In genomic region chr15:35289029-35289617, GRCh38 we compare ENCODE assay signal across 9 cellular contexts.
A peak's percentile ranks its signal among the peaks of the same experiment; 100 is the strongest.
DNase-seq lines count a peak whose midpoint lies in the region; ATAC-seq and TF ChIP-seq lines count a peak whose summit lies in the region.
"Had no signal": no experiment of that assay in that cellular context is flagged by ENCODE, and none has a peak within 500 bp of the region (broad histone marks: within the 10 kb centered on the region; RNA-seq: fewer than 3 reads in every experiment).

No MANE protein-coding gene starts in this region.

- H3K27ac ChIP-seq in CD8-positive, alpha-beta T cell (ENCODE audit: low read depth, low read length): no peak overlapping the region
- no peak overlapping the region for H3K27ac ChIP-seq in colonic mucosa

- no peaks in the 10 kb centered on the region for H3K27me3 Mint-ChIP-seq in CD8-positive, alpha-beta T cell (ENCODE audit: low read depth)
- no peaks in the 10 kb centered on the region for H3K27me3 Mint-ChIP-seq in activated naive CD8-positive, alpha-beta T cell treated with anti-CD3 and anti-CD28 coated beads for 36 hours
- H3K27me3 Mint-ChIP-seq in activated T-helper 1 cell treated with anti-CD3 and anti-CD28 coated beads, Interleukin-12 subunit alpha, Interleukin-12 subunit beta, Interleukin-2, Interleukin-4 antibody, amounts not matched to agents 30 ng/mL and 10 ng/mL and 1 ng/mL, durations not matched to agents 14 hours and 24 hours and 36 hours (ENCODE audit: insufficient read depth): peaks cover 2% of the 10 kb centered on the region
- H3K27me3 Mint-ChIP-seq: IgD-negative memory B cell had no signal

- H3K4me3 ChIP-seq in CD8-positive, alpha-beta T cell (ENCODE audit: low read depth, low read length): no peak overlapping the region
- no peak overlapping the region for H3K4me3 ChIP-seq in colonic mucosa

- ATAC-seq in CD8-positive, alpha-beta T cell: no peak
- ATAC-seq in GM21529 (IDR thresholded peaks at IDR 0.05; ENCODE audit: unreplicated experiment): peak; percentile 76

- TF ChIP-seq CTCF in CD8-positive, alpha-beta T cell (IDR thresholded peaks at IDR 0.05): peak; percentile 21
- TF ChIP-seq CTCF in colonic mucosa (IDR thresholded peaks at IDR 0.05): peak; percentile 56

- no peaks in the 10 kb centered on the region for H3K9me3 Mint-ChIP-seq in CD8-positive, alpha-beta T cell
- H3K9me3 Mint-ChIP-seq in activated naive CD8-positive, alpha-beta T cell treated with anti-CD3 and anti-CD28 coated beads for 36 hours: no peaks in the 10 kb centered on the region
- H3K9me3 Mint-ChIP-seq in activated T-helper 1 cell treated with anti-CD3 and anti-CD28 coated beads, Interleukin-12 subunit alpha, Interleukin-12 subunit beta, Interleukin-2, Interleukin-4 antibody, amounts not matched to agents 30 ng/mL and 10 ng/mL and 1 ng/mL, durations not matched to agents 14 hours and 24 hours and 36 hours: no peaks in the 10 kb centered on the region
- H3K9me3 Mint-ChIP-seq: IgD-negative memory B cell had no signal

- H3K9me3 ChIP-seq in CD8-positive, alpha-beta T cell (ENCODE audit: low read length): no peaks in the 10 kb centered on the region
- no peaks in the 10 kb centered on the region for H3K9me3 ChIP-seq in colonic mucosa

- DNase-seq in CD8-positive, alpha-beta T cell: no peak
- DNase-seq in NCI-H446 (lab: John Stamatoyannopoulos, UW) (peak; percentile 2 to 62), colonic mucosa (no peak), medulla oblongata (ENCODE audit: extremely low spot score) (peak; percentile 48), DMS79 (lab: John Stamatoyannopoulos, UW) (no peak)
- DNase-seq in activated naive CD8-positive, alpha-beta T cell treated with anti-CD3 and anti-CD28 coated beads for 36 hours: no peak
- DNase-seq in activated T-helper 1 cell treated with anti-CD3 and anti-CD28 coated beads, Interleukin-12 subunit alpha, Interleukin-12 subunit beta, Interleukin-2, Interleukin-4 antibody, amounts not matched to agents 30 ng/mL and 10 ng/mL and 1 ng/mL, durations not matched to agents 14 hours and 24 hours and 36 hours (ENCODE audit: low spot score): no peak

- no peak overlapping the region for H3K27ac Mint-ChIP-seq in CD8-positive, alpha-beta T cell
- H3K27ac Mint-ChIP-seq in activated naive CD8-positive, alpha-beta T cell treated with anti-CD3 and anti-CD28 coated beads for 36 hours: no peak overlapping the region
- H3K27ac Mint-ChIP-seq in activated T-helper 1 cell treated with anti-CD3 and anti-CD28 coated beads, Interleukin-12 subunit alpha, Interleukin-12 subunit beta, Interleukin-2, Interleukin-4 antibody, amounts not matched to agents 30 ng/mL and 10 ng/mL and 1 ng/mL, durations not matched to agents 14 hours and 24 hours and 36 hours: no peak overlapping the region
- H3K27ac Mint-ChIP-seq: IgD-negative memory B cell had no signal

- POLR2A ChIA-PET in CD8-positive, alpha-beta T cell (lab: Charles Lee): no interaction called here

- no peaks in the 10 kb centered on the region for H3K4me1 ChIP-seq in CD8-positive, alpha-beta T cell (ENCODE audit: insufficient read depth, low read length)
- H3K4me1 ChIP-seq in colonic mucosa: no peaks in the 10 kb centered on the region

- H3K4me3 Mint-ChIP-seq in CD8-positive, alpha-beta T cell: no peak overlapping the region
- no peak overlapping the region for H3K4me3 Mint-ChIP-seq in activated naive CD8-positive, alpha-beta T cell treated with anti-CD3 and anti-CD28 coated beads for 36 hours
- no peak overlapping the region for H3K4me3 Mint-ChIP-seq in activated T-helper 1 cell treated with anti-CD3 and anti-CD28 coated beads, Interleukin-12 subunit alpha, Interleukin-12 subunit beta, Interleukin-2, Interleukin-4 antibody, amounts not matched to agents 30 ng/mL and 10 ng/mL and 1 ng/mL, durations not matched to agents 14 hours and 24 hours and 36 hours
- H3K4me3 Mint-ChIP-seq: IgD-negative memory B cell had no signal

- intact Hi-C loops in CD8-positive, alpha-beta T cell (cut with DNase I, micrococcal nuclease): no loop called here
- intact Hi-C loops in colonic mucosa (cut with DNase I): loop anchor here (2.0 to 10.0 kb wide), 2 partner anchors 156 to 214 kb away; no protein-coding TSS in a partner anchor
- intact Hi-C loops in activated T-helper 1 cell treated with anti-CD3 and anti-CD28 coated beads, Interleukin-12 subunit alpha, Interleukin-12 subunit beta, Interleukin-2, Interleukin-4 antibody, amounts not matched to agents 30 ng/mL and 10 ng/mL and 1 ng/mL, durations not matched to agents 14 hours and 24 hours and 36 hours (cut with micrococcal nuclease): loop anchor here (1.0 kb wide), 1 partner anchor 155 kb away; no protein-coding TSS in a partner anchor

- CTCF ChIA-PET in CD8-positive, alpha-beta T cell (lab: Charles Lee): interaction anchor here (1.1 to 1.4 kb wide), 2 partner anchors 156 to 463 kb away, joined by 3 to 4 read pairs; no protein-coding TSS in a partner anchor

- H3K4me1 Mint-ChIP-seq in CD8-positive, alpha-beta T cell (ENCODE audit: low read depth): no peaks in the 10 kb centered on the region
- H3K4me1 Mint-ChIP-seq in activated naive CD8-positive, alpha-beta T cell treated with anti-CD3 and anti-CD28 coated beads for 36 hours: no peaks in the 10 kb centered on the region
- H3K4me1 Mint-ChIP-seq in activated T-helper 1 cell treated with anti-CD3 and anti-CD28 coated beads, Interleukin-12 subunit alpha, Interleukin-12 subunit beta, Interleukin-2, Interleukin-4 antibody, amounts not matched to agents 30 ng/mL and 10 ng/mL and 1 ng/mL, durations not matched to agents 14 hours and 24 hours and 36 hours (ENCODE audit: low read depth): no peaks in the 10 kb centered on the region
- H3K4me1 Mint-ChIP-seq: IgD-negative memory B cell had no signal

- no peaks in the 10 kb centered on the region for H3K27me3 ChIP-seq in CD8-positive, alpha-beta T cell (ENCODE audit: insufficient read depth, low read length)
- no peaks in the 10 kb centered on the region for H3K27me3 ChIP-seq in colonic mucosa

- no peak overlapping the region for H3K9ac ChIP-seq in colonic mucosa (ENCODE audit: low read depth in 2 of 2, low read length in 2 of 2)

- H3K36me3 ChIP-seq in CD8-positive, alpha-beta T cell (ENCODE audit: insufficient read depth, low read length): no peaks in the 10 kb centered on the region
- H3K36me3 ChIP-seq in colonic mucosa: no peaks in the 10 kb centered on the region

- H3K36me3 Mint-ChIP-seq in CD8-positive, alpha-beta T cell: no peaks in the 10 kb centered on the region
- H3K36me3 Mint-ChIP-seq in activated naive CD8-positive, alpha-beta T cell treated with anti-CD3 and anti-CD28 coated beads for 36 hours: peaks cover 2% of the 10 kb centered on the region
- H3K36me3 Mint-ChIP-seq in activated T-helper 1 cell treated with anti-CD3 and anti-CD28 coated beads, Interleukin-12 subunit alpha, Interleukin-12 subunit beta, Interleukin-2, Interleukin-4 antibody, amounts not matched to agents 30 ng/mL and 10 ng/mL and 1 ng/mL, durations not matched to agents 14 hours and 24 hours and 36 hours (ENCODE audit: low read depth): no peaks in the 10 kb centered on the region
- H3K36me3 Mint-ChIP-seq: IgD-negative memory B cell had no signal

Comparison
In these comparisons a context has a peak if more than half of its experiments do, and no peak if none do; other contexts are left out.
1. DNase-seq: peak in NCI-H446 (2 of 2) and medulla oblongata (single experiment); none in CD8-positive, alpha-beta T cell (0 of 7), colonic mucosa (single experiment), activated naive CD8-positive, alpha-beta T cell treated with anti-CD3 and anti-CD28 coated beads for 36 hours (single experiment), DMS79 (single experiment) and activated T-helper 1 cell treated with anti-CD3 and anti-CD28 coated beads, Interleukin-12 subunit alpha, Interleukin-12 subunit beta, Interleukin-2, Interleukin-4 antibody, amounts not matched to agents 30 ng/mL and 10 ng/mL and 1 ng/mL, durations not matched to agents 14 hours and 24 hours and 36 hours (single experiment).
2. intact Hi-C loops: an anchor here in colonic mucosa (2.0 to 10.0 kb wide) and activated T-helper 1 cell treated with anti-CD3 and anti-CD28 coated beads, Interleukin-12 subunit alpha, Interleukin-12 subunit beta, Interleukin-2, Interleukin-4 antibody, amounts not matched to agents 30 ng/mL and 10 ng/mL and 1 ng/mL, durations not matched to agents 14 hours and 24 hours and 36 hours (1.0 kb wide); none called in CD8-positive, alpha-beta T cell.